ENCODE assay signal across 9 cellular contexts in genomic region chr11:119015054-119015611, GRCh38. TPM values are rescaled to one million over a fixed set of nuclear protein-coding genes. Genes with fewer than 3 reads are reported as not detected.
DNase-seq lines count a peak whose midpoint lies in the region; ATAC-seq and TF ChIP-seq lines count a peak whose summit lies in the region.
"Had no signal": no experiment of that assay in that cellular context is flagged by ENCODE, and none has a peak within 500 bp of the region (broad histone marks: within the 10 kb centered on the region; RNA-seq: fewer than 3 reads in every experiment).

No MANE protein-coding gene starts in this region.

- H4K8ac ChIP-seq in mesenchymal stem cell (ENCODE audit: low read length), result no peak overlapping the region

- H3K9me3 ChIP-seq in Caco-2, result no peaks in the 10 kb centered on the region
- H3K9me3 ChIP-seq in mesenchymal stem cell (ENCODE audit: control insufficient read depth, low read length), result no peaks in the 10 kb centered on the region

- peak overlapping the region; percentile 36 for H3K4me3 Mint-ChIP-seq in Caco-2 (ENCODE audit: unreplicated experiment)
- peak overlapping the region; percentile 99 for H3K4me3 Mint-ChIP-seq in activated naive CD8-positive, alpha-beta T cell

- no peak overlapping the region for H2BK15ac ChIP-seq in mesenchymal stem cell (ENCODE audit: low read depth, poor library complexity, severe bottlenecking)

- H3K9ac ChIP-seq in mesenchymal stem cell (ENCODE audit: low read length), result peak overlapping the region; percentile 98
- H3K9ac ChIP-seq: parathyroid adenoma had no signal

- H3K14ac ChIP-seq in mesenchymal stem cell (ENCODE audit: low read length in 2 of 2), result no peak overlapping the region

- H3K4ac ChIP-seq in mesenchymal stem cell (ENCODE audit: low read depth in 1 of 2, low read length in 2 of 2), result no peak overlapping the region

- no peak overlapping the region for H2AK5ac ChIP-seq in mesenchymal stem cell (ENCODE audit: low read length, severe bottlenecking)

- no peak overlapping the region for H3K23ac ChIP-seq in mesenchymal stem cell (ENCODE audit: low read length in 2 of 2)

- H3K4me3 ChIP-seq in Caco-2 (ENCODE audit: low read depth, low read length) (no peak overlapping the region), mesenchymal stem cell (ENCODE audit: insufficient read depth in 1 of 2, low read depth in 1 of 2, low read length in 2 of 2) (no peak overlapping the region)

- H2AFZ ChIP-seq in mesenchymal stem cell (ENCODE audit: low read depth, low read length), result no peak overlapping the region
- H2AFZ ChIP-seq: parathyroid adenoma had no signal

- WGBS in mesenchymal stem cell, result 79% methylated on average over 7 of the region's 8 CpGs

- peaks cover 4% of the 10 kb centered on the region for H3K79me1 ChIP-seq in mesenchymal stem cell (replicated peaks; ENCODE audit: low read length, poor library complexity, severe bottlenecking)

- DNase-seq in Caco-2 (peak in 1 of 2 experiments; percentile 75), mesenchymal stem cell (no peak), occipital lobe (lab: John Stamatoyannopoulos, UW) (no peak), DMS114 treated with DMSO at 0.1 percent for 48 hours (lab: John Stamatoyannopoulos, UW; ENCODE audit: unreplicated experiment) (no peak), DMS153 treated with DMSO at 0.1 percent for 48 hours (lab: John Stamatoyannopoulos, UW; ENCODE audit: unreplicated experiment) (no peak)

- peaks cover 10% of the 10 kb centered on the region for H3K4me1 Mint-ChIP-seq in Caco-2 (ENCODE audit: low read depth, unreplicated experiment)
- peaks cover 41% of the 10 kb centered on the region for H3K4me1 Mint-ChIP-seq in activated naive CD8-positive, alpha-beta T cell (ENCODE audit: low read depth)

- H3K27me3 Mint-ChIP-seq in Caco-2 (ENCODE audit: insufficient read depth, unreplicated experiment), result no peaks in the 10 kb centered on the region
- no peaks in the 10 kb centered on the region for H3K27me3 Mint-ChIP-seq in activated naive CD8-positive, alpha-beta T cell

- H3K18ac ChIP-seq in mesenchymal stem cell (ENCODE audit: low read depth in 1 of 2, low read length in 2 of 2), result no peak overlapping the region

- no peak overlapping the region for H2BK120ac ChIP-seq in mesenchymal stem cell (ENCODE audit: low read depth, low read length)

- CTCF ChIA-PET in Caco-2 (lab: Charles Lee), result interaction anchor here (0.6 to 2.2 kb wide), 2 partner anchors 15 to 175 kb away, joined by 3 to 5 read pairs; no protein-coding TSS in a partner anchor

- peaks cover 24% of the 10 kb centered on the region for H3K4me1 ChIP-seq in Caco-2
- peaks cover 9% of the 10 kb centered on the region for H3K4me1 ChIP-seq in mesenchymal stem cell (ENCODE audit: control insufficient read depth, insufficient read depth, low read depth, low read length)

- no TSS peak for BruUV-seq in Caco-2 (replicated peaks; lab: Mats Ljungman, UMichigan)

- H3K9me3 Mint-ChIP-seq in Caco-2 (ENCODE audit: unreplicated experiment), result no peaks in the 10 kb centered on the region
- H3K9me3 Mint-ChIP-seq in activated naive CD8-positive, alpha-beta T cell (ENCODE audit: low read depth), result no peaks in the 10 kb centered on the region

- peak overlapping the region; percentile 67 for H3K27ac Mint-ChIP-seq in Caco-2 (ENCODE audit: unreplicated experiment)
- H3K27ac Mint-ChIP-seq in activated naive CD8-positive, alpha-beta T cell, result peak overlapping the region; percentile 78

- no peak overlapping the region for H2BK12ac ChIP-seq in mesenchymal stem cell (ENCODE audit: low read length in 2 of 2)

- no peak overlapping the region for H2BK5ac ChIP-seq in mesenchymal stem cell (ENCODE audit: low read depth, low read length, poor library complexity, severe bottlenecking)

- H3K27me3 ChIP-seq in Caco-2 (replicated peaks; ENCODE audit: control insufficient read depth, insufficient read depth, low read length) (no peaks in the 10 kb centered on the region), mesenchymal stem cell (ENCODE audit: control insufficient read depth in 1 of 2, insufficient read depth in 1 of 2, low read length in 2 of 2) (no peaks in the 10 kb centered on the region)

- H3K36me3 ChIP-seq in Caco-2 (ENCODE audit: control insufficient read depth, insufficient read depth, low read length) (peaks cover 13% of the 10 kb centered on the region), mesenchymal stem cell (ENCODE audit: control insufficient read depth in 1 of 2, insufficient read depth in 2 of 2, low read depth in 1 of 2, low read length in 2 of 2) (peaks cover 35 to 70% of the 10 kb centered on the region in 2 experiments)

- H3K27ac ChIP-seq in mesenchymal stem cell (ENCODE audit: low read length, poor library complexity, severe bottlenecking), result no peak overlapping the region
- H3K27ac ChIP-seq: parathyroid adenoma had no signal

- H4K91ac ChIP-seq in mesenchymal stem cell (ENCODE audit: low read length), result no peak overlapping the region

- no peak overlapping the region for H3K4me2 ChIP-seq in mesenchymal stem cell (ENCODE audit: low read length, poor library complexity, severe bottlenecking)

- no peak for ATAC-seq in HG03139 (IDR thresholded peaks at IDR 0.05; ENCODE audit: unreplicated experiment)

- TF ChIP-seq CTCF in Caco-2 (IDR thresholded peaks at IDR 0.05; ENCODE audit: insufficient read depth in 1 of 2, low read depth in 1 of 2, low read length in 1 of 2, severe bottlenecking in 1 of 2, unreplicated experiment in 1 of 2), result peak; percentile 47 to 55
- TF ChIP-seq CTCF in LNCAP (IDR thresholded peaks at IDR 0.05), result peak; percentile 32; the same call in 1 of the 2 replicates

- intact Hi-C loops in Caco-2 (cut with micrococcal nuclease; ENCODE audit: unreplicated experiment), result no loop called here

- H3K36me3 Mint-ChIP-seq in Caco-2 (ENCODE audit: insufficient read depth, unreplicated experiment), result peaks cover 95% of the 10 kb centered on the region
- H3K36me3 Mint-ChIP-seq in activated naive CD8-positive, alpha-beta T cell, result peaks cover 19% of the 10 kb centered on the region

- POLR2A ChIA-PET in Caco-2 (lab: Charles Lee), result interaction anchor here (0.6 to 1.8 kb wide), 8 partner anchors 14 to 87 kb away, joined by 3 to 11 read pairs (median 4); partner anchors contain the start of genes CENATAC, DPAGT1 and HMBS

RNA-seq across cellular contexts. Expression of gene RPS25, which starts 3.0 kb away (rescaled TPM):
- total RNA-seq in Caco-2 (2022) (1,811 and 1,967 TPM in 2 replicates), occipital lobe (705 TPM)
- polyA plus RNA-seq in mesenchymal stem cell (2013, experiment 1 of 2), result 1,955 TPM
- 1,914 TPM for polyA plus RNA-seq in mesenchymal stem cell (2013, experiment 2 of 2)

RNA-seq across cellular contexts. Expression of gene TRAPPC4, which starts 3.4 kb away (rescaled TPM):
- total RNA-seq in Caco-2 (2022), result 118 and 126 TPM in 2 replicates
- polyA plus RNA-seq in mesenchymal stem cell (2013, experiment 1 of 2), result 76.7 TPM
- polyA plus RNA-seq in mesenchymal stem cell (2013, experiment 2 of 2), result 77.1 TPM
- 63.9 TPM for total RNA-seq in occipital lobe

RNA-seq across cellular contexts. Expression of gene SLC37A4, which starts 15.5 kb away (rescaled TPM):
- total RNA-seq in Caco-2 (2022) (97.8 and 108 TPM in 2 replicates), occipital lobe (9.5 TPM)
- 6.8 TPM for polyA plus RNA-seq in mesenchymal stem cell (2013, experiment 1 of 2)
- polyA plus RNA-seq in mesenchymal stem cell (2013, experiment 2 of 2), result 7.2 TPM

RNA-seq across cellular contexts. Expression of gene CENATAC, which starts 17.2 kb away (rescaled TPM):
- total RNA-seq in Caco-2 (2022) (185 and 194 TPM in 2 replicates), occipital lobe (31.0 TPM)
- 11.0 TPM for polyA plus RNA-seq in mesenchymal stem cell (2013, experiment 1 of 2)
- 10.0 TPM for polyA plus RNA-seq in mesenchymal stem cell (2013, experiment 2 of 2)

RNA-seq across cellular contexts. Expression of gene HYOU1, which starts 41.9 kb away (rescaled TPM):
- total RNA-seq in Caco-2 (2022), result 306 and 366 TPM in 2 replicates
- 118 TPM for polyA plus RNA-seq in mesenchymal stem cell (2013, experiment 1 of 2)
- 124 TPM for polyA plus RNA-seq in mesenchymal stem cell (2013, experiment 2 of 2)
- total RNA-seq in occipital lobe, result 37.0 TPM
